Comparison of ENCODE assay signal across 9 cellular contexts in genomic region chr14:72518809-72519377, GRCh38.
DNase-seq lines count a peak whose midpoint lies in the region; ATAC-seq, FAIRE-seq and TF ChIP-seq lines count a peak whose summit lies in the region.
"Had no signal": no experiment of that assay in that cellular context is flagged by ENCODE, and none has a peak within 500 bp of the region (broad histone marks: within the 10 kb centered on the region; RNA-seq: fewer than 3 reads in every experiment).

No MANE protein-coding gene starts in this region.

- SMC1A ChIA-PET in GM12878 (lab: Charles Lee; ENCODE audit: uncharacterized antibody, unreplicated experiment) = interaction anchor here (0.6 to 8.8 kb wide), 26 partner anchors 11 to 430 kb away, joined by 3 to 304 read pairs (median 3); partner anchors contain the start of gene DPF3

- no peaks in the 10 kb centered on the region for H3K27me3 ChIP-seq in GM12878 (replicated peaks in 1 of 2; ENCODE audit: control insufficient read depth in 2 of 2, insufficient read depth in 2 of 2, low read length in 1 of 2)

- RAD21 ChIA-PET in GM12878 (lab: Charles Lee; ENCODE audit: unreplicated experiment) = interaction anchor here (0.7 to 10.4 kb wide), 19 partner anchors 9 to 776 kb away, joined by 3 to 216 read pairs (median 4); partner anchors contain the start of gene DPF3

- ATAC-seq in GM18499 (IDR thresholded peaks at IDR 0.05; ENCODE audit: insufficient read depth, unreplicated experiment) (peak; percentile 51), HG02623 (IDR thresholded peaks at IDR 0.05; ENCODE audit: unreplicated experiment) (peak; percentile 61), GM12878 (peak; percentile 83)

- no peaks in the 10 kb centered on the region for H4K20me1 ChIP-seq in GM12878 (ENCODE audit: control insufficient read depth, insufficient read depth)

- peak overlapping the region; percentile 18; the same call in 1 of the 2 replicates for H3K4me3 ChIP-seq in GM12878

- POLR2A ChIA-PET in GM12878 (lab: Charles Lee) = interaction anchor here (0.5 to 2.8 kb wide), 3 partner anchors 61 to 391 kb away, joined by 3 to 12 read pairs (median 7); no protein-coding TSS in a partner anchor

- peak overlapping the region; percentile 32; the same call in 1 of the 2 replicates for H2AFZ ChIP-seq in GM12878 (ENCODE audit: control insufficient read depth, low read depth, low read length)

- no TSS peak for BruUV-seq in GM12878 (replicated peaks; lab: Mats Ljungman, UMichigan)

- CTCF ChIA-PET in GM12878 (lab: Yijun Ruan, JAX) = interaction anchor here (0.8 to 12.6 kb wide), 6 partner anchors 9 to 430 kb away, joined by 3 to 520 read pairs (median 4); no protein-coding TSS in a partner anchor

- H3K36me3 ChIP-seq in GM12878 (ENCODE audit: control insufficient read depth in 2 of 2, insufficient read depth in 2 of 2, low read length in 1 of 2) = no peaks in the 10 kb centered on the region

- peak; percentile 24 to 62; a peak in 2 of 4 replicates for TF ChIP-seq EP300 in GM12878 (IDR thresholded peaks at IDR 0.05; ENCODE audit: borderline replicate concordance in 1 of 2, control insufficient read depth in 1 of 2, low read depth in 2 of 2, low read length in 2 of 2)

- 0 out of 2 replicates have a peak, but pooled peaks have one; percentile 6 for TF ChIP-seq POLR2A in GM12878 (IDR thresholded peaks at IDR 0.05; ENCODE audit: low read depth, low read length)

- DNase-seq in NOMO-1 treated with dmso at 0.1 percent for 144 hours (lab: John Stamatoyannopoulos, UW; ENCODE audit: unreplicated experiment) = peak; percentile 64
- peak; percentile 77 for DNase-seq in GM12878 (ENCODE audit: low read depth, low spot score)
- DNase-seq in NCI-H1105 (lab: John Stamatoyannopoulos, UW) = no peak
- no peak for DNase-seq in amniotic stem cell (lab: John Stamatoyannopoulos, UW)
- DNase-seq in NCI-H526 (lab: John Stamatoyannopoulos, UW) = no peak
- no peak for DNase-seq in NCI-H2107 (lab: John Stamatoyannopoulos, UW)

- H3K9ac ChIP-seq in GM12878 (ENCODE audit: control insufficient read depth, insufficient read depth, low read length) = peak overlapping the region; percentile 54

- intact Hi-C loops in GM12878 (cut with micrococcal nuclease; ENCODE audit: unreplicated experiment) = loop anchor here (2.0 to 10.0 kb wide), 5 partner anchors 42 to 296 kb away; no protein-coding TSS in a partner anchor

- TF ChIP-seq CTCF in GM12878 (IDR thresholded peaks at IDR 0.05 in 2 of 3, conservative IDR thresholded peaks at IDR 0.05 in 1 of 3; ENCODE audit: control insufficient read depth in 2 of 3, extremely low read depth in 1 of 3, insufficient read depth in 1 of 3, low read depth in 3 of 3, low read length in 3 of 3) = no peak

- in situ Hi-C loops in GM12878 (cut with MboI) = loop anchor here (5.0 to 10.0 kb wide), 2 partner anchors 388 to 956 kb away; no protein-coding TSS in a partner anchor

- peak; percentile 18 for FAIRE-seq in GM12878 (lab: Jason Lieb, UNC)
- FAIRE-seq: H1 had no signal

- WGBS in GM12878 (ENCODE audit: insufficient coverage, insufficient replicate concordance, low lambda C conversion rate, missing lambda C conversion rate) = 1% methylated on average over 4 of the region's 4 CpGs

- H3K9me3 ChIP-seq in GM12878 (replicated peaks; ENCODE audit: control insufficient read depth, insufficient read depth, low read length) = peaks cover 3% of the 10 kb centered on the region; the same call in 1 of the 3 replicates

- H3K4me1 ChIP-seq in GM12878 (ENCODE audit: control insufficient read depth, insufficient read depth, low read length) = peaks cover 56% of the 10 kb centered on the region

- peak overlapping the region; percentile 88 for H3K4me2 ChIP-seq in GM12878 (ENCODE audit: control insufficient read depth, insufficient read depth)

- H3K27ac ChIP-seq in GM12878 (ENCODE audit: control insufficient read depth, insufficient read depth) = peak overlapping the region; percentile 86

- TF ChIP-seq RAD21 in GM12878 (IDR thresholded peaks at IDR 0.05; ENCODE audit: insufficient read depth, low read depth, low read length) = no peak

- H3K79me2 ChIP-seq in GM12878 (ENCODE audit: control insufficient read depth, insufficient read depth, low read length) = no peaks in the 10 kb centered on the region

TF ChIP-seq in GM12878, 131 proteins besides CTCF, POLR2A, EP300 and RAD21 (continues in another document):
- TF ChIP-seq NKRF (conservative IDR thresholded peaks at IDR 0.05) (no peak), KDM1A (IDR thresholded peaks at IDR 0.05; ENCODE audit: borderline replicate concordance) (no peak), ZSCAN29 (IDR thresholded peaks at IDR 0.05) (no peak), USF2 (IDR thresholded peaks at IDR 0.05; ENCODE audit: borderline replicate concordance, low read depth, low read length) (no peak), GABPA (IDR thresholded peaks at IDR 0.05; ENCODE audit: low read depth) (peak; percentile 65), POLR2AphosphoS5 (IDR thresholded peaks at IDR 0.05; ENCODE audit: low read length) (peak; percentile 50; the same call in 1 of the 2 replicates), TCF3 (IDR thresholded peaks at IDR 0.05; ENCODE audit: borderline replicate concordance, insufficient read depth, low read depth, low read length) (no peak), MEF2A (IDR thresholded peaks at IDR 0.05; ENCODE audit: insufficient read depth, low read depth, low read length) (peak; percentile 95), ATF7 (IDR thresholded peaks at IDR 0.05; ENCODE audit: low read depth) (no peak), CHD1 (IDR thresholded peaks at IDR 0.05; ENCODE audit: low read depth, low read length) (no peak), CREB1 (IDR thresholded peaks at IDR 0.05; ENCODE audit: low read depth) (0 out of 2 replicates have a peak, but pooled peaks have one; percentile 31), ETV6 (conservative IDR thresholded peaks at IDR 0.05 in 1 of 2, IDR thresholded peaks at IDR 0.05 in 1 of 2; ENCODE audit: borderline replicate concordance in 1 of 2, low read depth in 1 of 2) (peak in 1 of 2 experiments; percentile 95; a peak in 2 of 4 replicates), FOXK2 (IDR thresholded peaks at IDR 0.05) (no peak), ZBED1 (IDR thresholded peaks at IDR 0.05; ENCODE audit: borderline replicate concordance) (peak; percentile 72), TCF12 (IDR thresholded peaks at IDR 0.05; ENCODE audit: low read depth, low read length) (0 out of 2 replicates have a peak, but pooled peaks have one; percentile 45), E2F8 (IDR thresholded peaks at IDR 0.05; ENCODE audit: low read depth, partially characterized antibody) (no peak), SMARCA5 (IDR thresholded peaks at IDR 0.05) (peak; percentile 53; the same call in 1 of the 2 replicates)
- TF ChIP-seq, protein P1, sequence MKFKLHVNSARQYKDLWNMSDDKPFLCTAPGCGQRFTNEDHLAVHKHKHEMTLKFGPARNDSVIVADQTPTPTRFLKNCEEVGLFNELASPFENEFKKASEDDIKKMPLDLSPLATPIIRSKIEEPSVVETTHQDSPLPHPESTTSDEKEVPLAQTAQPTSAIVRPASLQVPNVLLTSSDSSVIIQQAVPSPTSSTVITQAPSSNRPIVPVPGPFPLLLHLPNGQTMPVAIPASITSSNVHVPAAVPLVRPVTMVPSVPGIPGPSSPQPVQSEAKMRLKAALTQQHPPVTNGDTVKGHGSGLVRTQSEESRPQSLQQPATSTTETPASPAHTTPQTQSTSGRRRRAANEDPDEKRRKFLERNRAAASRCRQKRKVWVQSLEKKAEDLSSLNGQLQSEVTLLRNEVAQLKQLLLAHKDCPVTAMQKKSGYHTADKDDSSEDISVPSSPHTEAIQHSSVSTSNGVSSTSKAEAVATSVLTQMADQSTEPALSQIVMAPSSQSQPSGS (IDR thresholded peaks at IDR 0.05; ENCODE audit: low read length) = peak; percentile 58

Comparison
In these comparisons a context has a peak if more than half of its experiments do, and no peak if none do; other contexts are left out.
1. DNase-seq: peak in NOMO-1 treated with dmso at 0.1 percent for 144 hours (single experiment) and GM12878 (single experiment); none in NCI-H1105 (single experiment), amniotic stem cell (single experiment), NCI-H526 (0 of 2) and NCI-H2107 (single experiment).
2. Peak in every context shown above with its lines, with median percentiles within 50 percentile points of each other: ATAC-seq.